8 cellular contexts compared by ENCODE assay signal in the genomic region with DNA sequence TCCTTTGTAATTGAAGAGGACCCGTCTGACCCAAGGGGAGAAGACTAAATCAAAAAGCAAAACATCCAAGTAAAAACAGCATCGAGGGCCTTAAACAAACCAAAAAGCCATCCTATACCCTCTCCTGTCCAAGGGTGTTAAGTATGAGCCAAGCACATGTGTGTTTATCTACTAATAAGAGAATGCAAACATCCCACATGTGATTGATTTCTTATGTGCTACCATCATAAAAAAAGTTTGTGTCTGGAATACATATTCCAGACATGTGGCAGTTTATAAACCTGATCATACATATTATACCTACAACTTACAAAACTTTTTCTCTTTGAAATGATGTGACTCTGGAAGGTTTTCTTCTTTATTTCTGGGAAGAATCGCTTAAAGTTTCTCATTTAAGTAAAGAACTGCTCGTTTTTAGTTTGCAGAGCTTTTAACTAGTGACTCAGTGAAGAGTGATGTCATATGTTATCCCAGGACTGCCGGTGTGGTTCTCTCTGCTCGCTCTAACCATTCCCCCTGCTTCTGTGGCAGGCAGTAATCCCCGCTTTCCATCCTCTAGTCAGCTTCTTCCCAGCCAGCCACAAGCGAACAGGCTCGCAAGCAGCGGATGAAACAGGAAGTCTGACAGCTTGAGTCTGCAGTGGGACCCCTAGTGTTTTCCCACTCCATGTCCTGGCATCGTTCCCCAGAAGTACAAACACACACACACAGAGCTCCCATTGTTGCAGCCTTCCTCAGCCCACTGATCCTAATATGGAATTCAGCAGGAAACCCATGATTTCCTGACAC. TPM values are rescaled to one million over a fixed set of nuclear protein-coding genes. Genes with fewer than 3 reads are reported as not detected.
DNase-seq lines count a peak whose midpoint lies in the region; ATAC-seq and TF ChIP-seq lines count a peak whose summit lies in the region.

No MANE protein-coding gene starts in this region.

- no peak overlapping the region for H2AK5ac ChIP-seq in trophoblast cell (ENCODE audit: low read length)

- no peaks in the 10 kb centered on the region for H3K27me3 ChIP-seq in trophoblast cell (ENCODE audit: insufficient read depth, low read length)

- peak overlapping the region; percentile 49 for H3K27ac ChIP-seq in trophoblast cell (ENCODE audit: low read depth, low read length)

- H2BK120ac ChIP-seq in trophoblast cell (ENCODE audit: insufficient read depth, low read length, poor library complexity): no peak overlapping the region

- no peaks in the 10 kb centered on the region for H3K9me3 ChIP-seq in trophoblast cell (ENCODE audit: insufficient read depth, low read depth, low read length)

- peaks cover 6% of the 10 kb centered on the region for H3K79me1 ChIP-seq in trophoblast cell (ENCODE audit: low read length)

- H2AFZ ChIP-seq in trophoblast cell (ENCODE audit: insufficient read depth, low read length, poor library complexity): no peak overlapping the region

- H3K4me3 ChIP-seq in WI38 (ENCODE audit: low read depth, low read length): peak overlapping the region; percentile 50
- H3K4me3 ChIP-seq in trophoblast cell (ENCODE audit: low read depth, low read length): no peak overlapping the region

- ATAC-seq in HG02763 (IDR thresholded peaks at IDR 0.05; ENCODE audit: unreplicated experiment) (no peak), GM19395 (IDR thresholded peaks at IDR 0.05; ENCODE audit: unreplicated experiment) (no peak)

- H4K12ac ChIP-seq in trophoblast cell (ENCODE audit: low read depth, low read length): no peak overlapping the region

- H3K4me1 ChIP-seq in trophoblast cell (ENCODE audit: control insufficient read depth in 1 of 2, insufficient read depth in 2 of 2, low read length in 2 of 2): peaks cover 2 to 6% of the 10 kb centered on the region in 2 experiments

- no CpG with 5 or more reads among the region's 11 CpGs for WGBS in trophoblast cell (ENCODE audit: extremely low coverage, insufficient coverage, insufficient read length)

- H3K79me2 ChIP-seq in trophoblast cell (ENCODE audit: control insufficient read depth, insufficient read depth, low read length, poor library complexity): no peaks in the 10 kb centered on the region

- peak; percentile 89 for DNase-seq in Ammon's horn (ENCODE audit: low spot score)
- peak; percentile 23 for DNase-seq in NCI-H1048 (lab: John Stamatoyannopoulos, UW)
- peak; percentile 86 for DNase-seq in cardiac septum (ENCODE audit: low spot score)
- no peak for DNase-seq in trophoblast cell
- DNase-seq in central memory CD4-positive, alpha-beta T cell: no peak

- intact Hi-C loops in cardiac septum (cut with DNase I): loop anchor here (1.0 kb wide), 1 partner anchor 21 kb away; no protein-coding TSS in a partner anchor

- no peak overlapping the region for H2BK5ac ChIP-seq in trophoblast cell (ENCODE audit: low read depth, low read length, poor library complexity)

- no peak overlapping the region for H3K9ac ChIP-seq in trophoblast cell (ENCODE audit: low read length)

- no peaks in the 10 kb centered on the region for H3K36me3 ChIP-seq in trophoblast cell (ENCODE audit: control insufficient read depth in 1 of 2, insufficient read depth in 2 of 2, low read length in 2 of 2)

- no peak overlapping the region for H3K4ac ChIP-seq in trophoblast cell (ENCODE audit: low read depth, low read length)

- peak overlapping the region; percentile 0 for H4K8ac ChIP-seq in trophoblast cell (ENCODE audit: low read depth, low read length)

- H3K14ac ChIP-seq in trophoblast cell (ENCODE audit: low read length): no peak overlapping the region

- peak overlapping the region; percentile 57 for H3K4me2 ChIP-seq in trophoblast cell (ENCODE audit: low read length)

- no peak overlapping the region for H3K18ac ChIP-seq in trophoblast cell (ENCODE audit: low read length)

- 0 out of 2 replicates have a peak, but pooled peaks have one; percentile 11 for TF ChIP-seq CTCF in WI38 (IDR thresholded peaks at IDR 0.05; ENCODE audit: low read depth, low read length)

- H2BK12ac ChIP-seq in trophoblast cell (ENCODE audit: low read length): no peak overlapping the region

- no peak overlapping the region for H3K23ac ChIP-seq in trophoblast cell (ENCODE audit: low read length)

- peak overlapping the region; percentile 5 for H4K91ac ChIP-seq in trophoblast cell (ENCODE audit: low read depth, low read length)

RNA-seq across cellular contexts. Expression of a gene that starts 0.4 kb away (rescaled TPM):
- total RNA-seq in cardiac septum: 14.7 TPM
- polyA plus RNA-seq in trophoblast cell (2013): 0.21 TPM in 2 replicates

Comparison
In these comparisons a context has a peak if more than half of its experiments do, and no peak if none do; other contexts are left out.
1. DNase-seq: peak in Ammon's horn (single experiment), NCI-H1048 (single experiment) and cardiac septum (single experiment); none in trophoblast cell (0 of 2) and central memory CD4-positive, alpha-beta T cell (single experiment).